17 cellular contexts compared by ENCODE assay signal in genomic region chrX:153672531-153673397, GRCh38. TPM values are rescaled to one million over a fixed set of nuclear protein-coding genes. Genes with fewer than 3 reads are reported as not detected.
A peak's percentile ranks its signal among the peaks of the same experiment; 100 is the strongest.
DNase-seq lines count a peak whose midpoint lies in the region; ATAC-seq, FAIRE-seq and TF ChIP-seq lines count a peak whose summit lies in the region.
"Had no signal": no experiment of that assay in that cellular context is flagged by ENCODE, and none has a peak within 500 bp of the region (broad histone marks: within the 10 kb centered on the region; RNA-seq: fewer than 3 reads in every experiment).

No MANE protein-coding gene starts in this region.

- H2BK12ac ChIP-seq in H9 (ENCODE audit: insufficient read length, low read depth, low read length) = no peak overlapping the region

- no peak overlapping the region for H4K8ac ChIP-seq in H9 (replicated peaks; ENCODE audit: insufficient read length, low read depth, low read length)

- H3K36me3 Mint-ChIP-seq in H9 (ENCODE audit: insufficient read depth in 1 of 3, low read depth in 3 of 3) (peaks cover 2 to 14% (median 10%) of the 10 kb centered on the region in 3 experiments; a peak in 4 of 7 replicates), nephron progenitor cell (ENCODE audit: low read depth) (peaks cover 5% of the 10 kb centered on the region)

- ATAC-seq in A549 (no peak), HG02840 (IDR thresholded peaks at IDR 0.05; ENCODE audit: low FRiP score, unreplicated experiment) (no peak)

- CTCF ChIA-PET in A549 (lab: Yijun Ruan, JAX) = interaction anchor here (1.1 to 1.4 kb wide), 2 partner anchors 29 to 63 kb away, joined by 3 to 5 read pairs; no protein-coding TSS in a partner anchor
- CTCF ChIA-PET in GM10248 (lab: Yijun Ruan, JAX) = no interaction called here

- H2AFZ ChIP-seq in H9 (ENCODE audit: low read length) = no peak overlapping the region

- TF ChIP-seq POLR2A in A549 (IDR thresholded peaks at IDR 0.05; ENCODE audit: low read length) (no peak), suprapubic skin (IDR thresholded peaks at IDR 0.05) (no peak)

- H2BK20ac ChIP-seq in H9 (ENCODE audit: low read depth, low read length, poor library complexity, severe bottlenecking) = no peak overlapping the region

- no peak overlapping the region for H3K18ac ChIP-seq in H9 (ENCODE audit: insufficient read length, low read depth, low read length)

- TF ChIP-seq RAD21 in A549 (conservative IDR thresholded peaks at IDR 0.05 in 1 of 2, IDR thresholded peaks at IDR 0.05 in 1 of 2) = no peak

- no peaks in the 10 kb centered on the region for H4K20me1 ChIP-seq in H9 (ENCODE audit: control insufficient read depth, insufficient read depth, insufficient read length)

- no peak overlapping the region for H3K4ac ChIP-seq in H9 (ENCODE audit: low read depth, low read length)

- H3K14ac ChIP-seq in H9 (ENCODE audit: insufficient read depth, low read length) = no peak overlapping the region; the same call in 1 of the 2 replicates

- no peak for DNase-seq in A549 (ENCODE audit: low read depth in 1 of 2, low spot score in 1 of 2)
- no peak for DNase-seq in H9
- peak; percentile 58 for DNase-seq in coronary artery (ENCODE audit: low spot score)
- DNase-seq in nephron progenitor cell = no peak
- DNase-seq in GM10248 (ENCODE audit: extremely low spot score) = no peak
- no peak for DNase-seq in NCI-H2081 treated with DMSO at 0.1 percent for 48 hours (lab: John Stamatoyannopoulos, UW)
- DNase-seq in suprapubic skin (ENCODE audit: low spot score in 2 of 2) = no peak
- DNase-seq: activated B cell treated with CpG ODN at 0.5 μM for 24 hours; dermis blood vessel endothelial cell; NCI-H1436; NCI-H510A; stimulated activated CD4-positive, alpha-beta T cell treated with anti-CD3 and anti-CD28 coated beads, Interleukin-12 subunit alpha, Interleukin-12 subunit beta, amount 100 ng/mL, for 4 hours; thyroid gland had no signal

- H3K9me3 ChIP-seq in A549 (no peaks in the 10 kb centered on the region), H9 (ENCODE audit: control insufficient read depth, low read depth, low read length) (peaks cover 7% of the 10 kb centered on the region), suprapubic skin (no peaks in the 10 kb centered on the region)
- H3K9me3 ChIP-seq: ovary, thyroid gland had no signal

- H3K36me3 ChIP-seq in suprapubic skin = no peaks in the 10 kb centered on the region
- H3K36me3 ChIP-seq: ovary, thyroid gland had no signal

- H3K27ac Mint-ChIP-seq in H9 (no peak overlapping the region), nephron progenitor cell (no peak overlapping the region)
- H3K27ac Mint-ChIP-seq: activated B cell treated with CpG ODN at 0.5 μM for 24 hours had no signal

- TF ChIP-seq EP300 in A549 (IDR thresholded peaks at IDR 0.05) (no peak), suprapubic skin (IDR thresholded peaks at IDR 0.05) (no peak)

- H3K27me3 Mint-ChIP-seq in H9 (ENCODE audit: low read depth) (peaks cover 18% of the 10 kb centered on the region), nephron progenitor cell (ENCODE audit: low read depth, poor library complexity) (peaks cover 36% of the 10 kb centered on the region)

- H2BK120ac ChIP-seq in H9 (ENCODE audit: low read depth, low read length, poor library complexity, severe bottlenecking) = no peak overlapping the region

- WGBS in A549 (ENCODE audit: missing lambda C conversion rate) = 79% methylated on average over 32 of the region's 52 CpGs
- no CpG with 5 or more reads among the region's 52 CpGs for WGBS in H9 (ENCODE audit: extremely low coverage, insufficient read length, low lambda C conversion rate)
- 62% methylated on average over 44 of the region's 52 CpGs for WGBS in suprapubic skin

- H3K4me2 ChIP-seq in A549 (peak overlapping the region; percentile 37; the same call in 2 of the 3 replicates), H9 (ENCODE audit: insufficient read depth, insufficient read length, low read length) (no peak overlapping the region)
- H3K4me2 ChIP-seq: KMS-11 had no signal

- H3K4me3 ChIP-seq in A549 = no peak overlapping the region
- peak overlapping the region; percentile 45 for H3K4me3 ChIP-seq in coronary artery
- H3K4me3 ChIP-seq in suprapubic skin = no peak overlapping the region
- H3K4me3 ChIP-seq: ovary, thyroid gland had no signal

- TF ChIP-seq CTCF in A549 (IDR thresholded peaks at IDR 0.05) = no peak
- TF ChIP-seq CTCF in H9 (conservative IDR thresholded peaks at IDR 0.05) = no peak
- TF ChIP-seq CTCF in coronary artery (IDR thresholded peaks at IDR 0.05) = no peak
- no peak for TF ChIP-seq CTCF in nephron progenitor cell (IDR thresholded peaks at IDR 0.05)
- TF ChIP-seq CTCF in GM10248 (IDR thresholded peaks at IDR 0.05; ENCODE audit: control extremely low read depth, extremely low read depth, low read depth, missing control alignments) = no peak
- TF ChIP-seq CTCF in suprapubic skin (IDR thresholded peaks at IDR 0.05) = no peak

- no peak overlapping the region for H3K23ac ChIP-seq in H9 (ENCODE audit: insufficient read length, low read depth, low read length)

- no peak overlapping the region for H3T11ph ChIP-seq in H9 (ENCODE audit: low read length)

- H3K27me3 ChIP-seq in H9 (ENCODE audit: insufficient read depth, low read length) (no peaks in the 10 kb centered on the region; the same call in 1 of the 2 replicates), suprapubic skin (peaks cover 29% of the 10 kb centered on the region)
- H3K27me3 ChIP-seq: ovary, thyroid gland had no signal

- no peak overlapping the region for H2BK15ac ChIP-seq in H9 (ENCODE audit: low read depth, low read length)

- H2AK5ac ChIP-seq in H9 (ENCODE audit: insufficient read length, low read length) = no peak overlapping the region

- H4K5ac ChIP-seq in H9 (ENCODE audit: insufficient read length, low read depth, low read length) = no peak overlapping the region

- H3K9me3 Mint-ChIP-seq in H9 = peaks cover 56 to 70% of the 10 kb centered on the region in 2 experiments
- peaks cover 49% of the 10 kb centered on the region for H3K9me3 Mint-ChIP-seq in nephron progenitor cell
- H3K9me3 Mint-ChIP-seq: activated B cell treated with CpG ODN at 0.5 μM for 24 hours had no signal

- no peak overlapping the region for H3K9ac ChIP-seq in H9 (ENCODE audit: extremely low read depth, insufficient read length, low read length)
- H3K9ac ChIP-seq: KMS-11 had no signal

- no peak overlapping the region for H4K91ac ChIP-seq in H9 (ENCODE audit: insufficient read length, low read depth, low read length)

- FAIRE-seq in A549 (lab: Jason Lieb, UNC) = no peak

- peaks cover 10 to 25% of the 10 kb centered on the region in 2 experiments for H3K4me1 Mint-ChIP-seq in H9
- peaks cover 18% of the 10 kb centered on the region for H3K4me1 Mint-ChIP-seq in nephron progenitor cell

- no peak overlapping the region for H3K27ac ChIP-seq in A549
- no peak overlapping the region for H3K27ac ChIP-seq in H9 (ENCODE audit: insufficient read length, low read depth, low read length)
- H3K27ac ChIP-seq in coronary artery = no peak overlapping the region
- H3K27ac ChIP-seq in suprapubic skin = no peak overlapping the region
- H3K27ac ChIP-seq: KMS-11, ovary, thyroid gland had no signal

- H3K23me2 ChIP-seq in H9 (ENCODE audit: insufficient read length, low read depth, low read length, poor library complexity, severe bottlenecking) = no peaks in the 10 kb centered on the region

- peak overlapping the region; percentile 47 to 72 for H3K4me3 Mint-ChIP-seq in H9
- H3K4me3 Mint-ChIP-seq in nephron progenitor cell = peak overlapping the region; percentile 57
- H3K4me3 Mint-ChIP-seq: activated B cell treated with CpG ODN at 0.5 μM for 24 hours had no signal

- H3K79me2 ChIP-seq in H9 (ENCODE audit: insufficient read depth, low read length) = no peaks in the 10 kb centered on the region

- H3K4me1 ChIP-seq in A549 (no peaks in the 10 kb centered on the region), H9 (ENCODE audit: insufficient read depth, low read length) (no peaks in the 10 kb centered on the region), suprapubic skin (peaks cover 9% of the 10 kb centered on the region)
- H3K4me1 ChIP-seq: thyroid gland had no signal

- no peaks in the 10 kb centered on the region for H3K79me1 ChIP-seq in H9 (ENCODE audit: insufficient read depth, low read depth, low read length, poor library complexity, severe bottlenecking)

- no peak overlapping the region for H3K56ac ChIP-seq in H9 (ENCODE audit: insufficient read length, low read depth, low read length)

- POLR2A ChIA-PET in A549 (lab: Yijun Ruan, JAX) = no interaction called here
- POLR2A ChIA-PET in GM10248 (lab: Yijun Ruan, JAX) = no interaction called here

- no peak overlapping the region for H2BK5ac ChIP-seq in H9 (ENCODE audit: insufficient read length, low read length)

RNA-seq across cellular contexts. Expression of gene PNCK, which starts 0.8 kb away (rescaled TPM):
- polyA plus RNA-seq in A549 (2011; rRNA removed) (0.17 TPM in 2 replicates), A549 (2017; fragmentation: RNase III; extraction: RNeasy Plus Mini Kit Qiagen cat#74134 plus additional on column Dnase treatment) (0.13 to 0.30 TPM (median 0.25 TPM) in 3 replicates)
- 0.08 and 0.09 TPM in 2 replicates for polyA plus RNA-seq in A549 (2012; cell fraction: cytosol; rRNA removed)
- polyA plus RNA-seq in A549 (2012; cell fraction: nucleus; rRNA removed) = 0.64 and 1.3 TPM in 2 replicates
- not detected in 2 replicates for polyA minus RNA-seq in A549 (2011; rRNA and poly(A)+ RNA removed)
- total RNA-seq in H9 (2021) (26.2 and 26.8 TPM in 2 replicates), suprapubic skin (1 to 10 TPM; 1.2 to 1.8 (median 1.4) TPM)
- total RNA-seq: activated B cell treated with CpG ODN at 0.5 μM for 24 hours, dermis blood vessel endothelial cell, lung microvascular endothelial cell had no signal

RNA-seq across cellular contexts. Expression of gene SLC6A8, which starts 15.0 kb away (rescaled TPM):
- polyA plus RNA-seq in A549 (2011; rRNA removed) = 2.0 and 3.4 TPM in 2 replicates
- polyA plus RNA-seq in A549 (2012; cell fraction: cytosol; rRNA removed) = 4.2 and 7.4 TPM in 2 replicates
- 10.2 and 14.9 TPM in 2 replicates for polyA plus RNA-seq in A549 (2012; cell fraction: nucleus; rRNA removed)
- polyA plus RNA-seq in A549 (2017; fragmentation: RNase III; extraction: RNeasy Plus Mini Kit Qiagen cat#74134 plus additional on column Dnase treatment) = 5.7 to 6.9 TPM (median 6.1 TPM) in 3 replicates
- polyA minus RNA-seq in A549 (2011; rRNA and poly(A)+ RNA removed) = 8.6 and 9.8 TPM in 2 replicates
- 229 and 231 TPM in 2 replicates for total RNA-seq in H9 (2021)
- total RNA-seq in suprapubic skin = 10 to 100 TPM; 26.1 to 74.1 (median 45.2) TPM

RNA-seq across cellular contexts. Expression of gene DUSP9, which starts 25.8 kb away (rescaled TPM):
- polyA plus RNA-seq in A549 (2011; rRNA removed) (0.65 and 0.75 TPM in 2 replicates), A549 (2017; fragmentation: RNase III; extraction: RNeasy Plus Mini Kit Qiagen cat#74134 plus additional on column Dnase treatment) (1.3 to 1.6 TPM (median 1.3 TPM) in 3 replicates)
- polyA plus RNA-seq in A549 (2012; cell fraction: cytosol; rRNA removed) = 2.0 and 3.1 TPM in 2 replicates
- 2.5 and 2.8 TPM in 2 replicates for polyA plus RNA-seq in A549 (2012; cell fraction: nucleus; rRNA removed)
- 0.70 and 1.1 TPM in 2 replicates for polyA minus RNA-seq in A549 (2011; rRNA and poly(A)+ RNA removed)
- total RNA-seq in H9 (2021) (2.3 and 2.4 TPM in 2 replicates), suprapubic skin (under 1 TPM in 2 of 4 donors, not detected in 2; 0.19 to 0.48 TPM)
- total RNA-seq: activated B cell treated with CpG ODN at 0.5 μM for 24 hours, thyroid gland had no signal

RNA-seq across cellular contexts. Expression of gene BCAP31, which starts 51.4 kb away (rescaled TPM):
- polyA plus RNA-seq in A549 (2011; rRNA removed) (217 and 257 TPM in 2 replicates), A549 (2017; fragmentation: RNase III; extraction: RNeasy Plus Mini Kit Qiagen cat#74134 plus additional on column Dnase treatment) (335 to 351 TPM (median 349 TPM) in 3 replicates)
- polyA plus RNA-seq in A549 (2012; cell fraction: cytosol; rRNA removed) = 205 and 233 TPM in 2 replicates
- 237 and 262 TPM in 2 replicates for polyA plus RNA-seq in A549 (2012; cell fraction: nucleus; rRNA removed)
- polyA minus RNA-seq in A549 (2011; rRNA and poly(A)+ RNA removed) = 175 and 185 TPM in 2 replicates
- total RNA-seq in H9 (2021) (138 and 140 TPM in 2 replicates), suprapubic skin (100 to 1,000 TPM; 112 to 170 (median 167) TPM)

RNA-seq across cellular contexts. Expression of gene ABCD1, which starts 51.9 kb away (rescaled TPM):
- 1.7 and 1.8 TPM in 2 replicates for polyA plus RNA-seq in A549 (2011; rRNA removed)
- polyA plus RNA-seq in A549 (2012; cell fraction: cytosol; rRNA removed) = 3.0 and 3.8 TPM in 2 replicates
- 10.0 and 12.8 TPM in 2 replicates for polyA plus RNA-seq in A549 (2012; cell fraction: nucleus; rRNA removed)
- 3.3 to 5.1 TPM (median 3.8 TPM) in 3 replicates for polyA plus RNA-seq in A549 (2017; fragmentation: RNase III; extraction: RNeasy Plus Mini Kit Qiagen cat#74134 plus additional on column Dnase treatment)
- polyA minus RNA-seq in A549 (2011; rRNA and poly(A)+ RNA removed) = 2.1 and 4.0 TPM in 2 replicates
- total RNA-seq in H9 (2021) = 10.2 and 11.1 TPM in 2 replicates
- total RNA-seq in suprapubic skin = 1 to 10 TPM; 5.9 to 9.4 (median 7.4) TPM
